13 cellular contexts compared by ENCODE assay signal in the genomic region with DNA sequence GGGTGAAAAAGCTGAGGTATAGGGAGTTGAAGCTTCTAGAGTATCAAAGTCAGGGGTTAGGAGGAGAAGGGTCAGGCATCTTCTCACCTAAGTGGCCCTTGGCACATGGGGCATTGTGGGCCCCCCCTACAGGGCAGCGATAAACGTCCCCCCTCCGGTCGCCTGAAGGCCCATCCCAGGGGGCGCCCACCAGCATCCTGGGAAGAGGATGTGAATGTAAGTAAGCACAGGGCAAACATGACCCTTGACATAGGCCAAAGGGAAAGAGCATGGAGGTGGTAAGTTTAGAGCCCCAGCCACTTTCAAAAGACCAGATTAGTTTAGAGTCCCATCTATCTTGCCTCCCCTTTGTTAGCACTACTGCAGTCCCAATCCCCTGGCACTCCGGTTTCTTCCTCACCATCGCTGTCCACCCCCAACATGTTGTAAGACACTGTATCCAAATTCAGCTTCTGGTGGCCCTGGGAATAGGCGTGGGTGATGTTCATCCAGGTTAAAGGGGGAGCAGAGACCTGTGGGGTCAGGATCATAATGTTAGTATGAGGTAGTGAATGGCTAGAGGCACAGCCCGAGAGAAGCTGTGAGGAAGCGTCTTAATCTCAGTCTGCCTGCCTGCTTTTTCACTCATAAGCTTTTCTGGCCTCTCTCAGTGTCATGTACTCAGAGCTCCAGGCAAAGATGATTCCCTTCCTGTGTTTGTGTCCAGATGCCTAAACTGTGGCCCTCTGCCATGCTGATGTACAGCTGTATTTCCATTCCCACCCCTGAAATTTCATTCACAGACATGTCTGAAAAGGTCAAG. TPM values are rescaled to one million over a fixed set of nuclear protein-coding genes. Genes with fewer than 3 reads are reported as not detected.
A peak's percentile ranks its signal among the peaks of the same experiment; 100 is the strongest.
DNase-seq lines count a peak whose midpoint lies in the region; ATAC-seq lines count a peak whose summit lies in the region.
"Had no signal": no experiment of that assay in that cellular context is flagged by ENCODE, and none has a peak within 500 bp of the region (broad histone marks: within the 10 kb centered on the region; RNA-seq: fewer than 3 reads in every experiment).

No MANE protein-coding gene starts in this region.

- H3K4me1 Mint-ChIP-seq in effector memory CD8-positive, alpha-beta T cell (ENCODE audit: low read depth in 2 of 2), result peaks cover 5 to 7% of the 10 kb centered on the region in 2 donors

- H3K4me2 ChIP-seq in skeletal muscle satellite cell (ENCODE audit: low read length), result peak overlapping the region; percentile 67

- H3K4me3 Mint-ChIP-seq in effector memory CD8-positive, alpha-beta T cell, result no peak overlapping the region
- H3K4me3 Mint-ChIP-seq: activated B cell treated with CpG ODN at 0.5 μM for 24 hours; CD4-positive, alpha-beta memory T cell had no signal

- ATAC-seq in effector memory CD8-positive, alpha-beta T cell (replicated peaks), result no peak
- no peak for ATAC-seq in esophagus mucosa

- no peaks in the 10 kb centered on the region for H3K9me3 Mint-ChIP-seq in effector memory CD8-positive, alpha-beta T cell
- H3K9me3 Mint-ChIP-seq: activated B cell treated with CpG ODN at 0.5 μM for 24 hours; CD4-positive, alpha-beta memory T cell had no signal

- DNase-seq in NCI-H2171 treated with DMSO at 0.1 percent for 48 hours (lab: John Stamatoyannopoulos, UW) (peak; percentile 17), NCI-H2171 (lab: John Stamatoyannopoulos, UW) (no peak), fibroblast of gingiva (ENCODE audit: low read depth) (peak; percentile 53)
- no peak for DNase-seq in effector memory CD8-positive, alpha-beta T cell
- DNase-seq: activated B cell treated with CpG ODN at 0.5 μM for 24 hours; activated naive CD4-positive, alpha-beta T cell treated with anti-CD3 and anti-CD28 coated beads, Interleukin-2, amount 50 U/mL, for 16 hours; CD4-positive, alpha-beta memory T cell; central memory CD4-positive, alpha-beta T cell; esophagus squamous epithelium; NCI-H345; stimulated activated CD4-positive, alpha-beta T cell treated with anti-CD3 and anti-CD28 coated beads, Interleukin-15, amount 100 ng/mL, for 24 hours had no signal

- H3K4me1 ChIP-seq in skeletal muscle satellite cell (ENCODE audit: control insufficient read depth, insufficient read depth, low read length), result peaks cover 26% of the 10 kb centered on the region

- H3K36me3 ChIP-seq in skeletal muscle satellite cell (ENCODE audit: insufficient read depth, low read length), result peaks cover 47% of the 10 kb centered on the region

- H3K27ac Mint-ChIP-seq in effector memory CD8-positive, alpha-beta T cell, result peak overlapping the region in 1 of 2 donors; percentile 19
- H3K27ac Mint-ChIP-seq: activated B cell treated with CpG ODN at 0.5 μM for 24 hours had no signal

- H3K36me3 Mint-ChIP-seq in effector memory CD8-positive, alpha-beta T cell (ENCODE audit: insufficient read depth), result peaks cover 7% of the 10 kb centered on the region

- no peaks in the 10 kb centered on the region for H3K9me3 ChIP-seq in skeletal muscle satellite cell (replicated peaks; ENCODE audit: low read length)
- H3K9me3 ChIP-seq: esophagus squamous epithelium had no signal

- H3K27me3 Mint-ChIP-seq in effector memory CD8-positive, alpha-beta T cell, result no peaks in the 10 kb centered on the region
- H3K27me3 Mint-ChIP-seq: activated B cell treated with CpG ODN at 0.5 μM for 24 hours; CD4-positive, alpha-beta memory T cell had no signal

- H3K27me3 ChIP-seq in skeletal muscle satellite cell (ENCODE audit: control insufficient read depth, insufficient read depth, low read length), result no peaks in the 10 kb centered on the region
- H3K27me3 ChIP-seq: esophagus squamous epithelium had no signal

- peak overlapping the region; percentile 41 for H3K9ac ChIP-seq in skeletal muscle satellite cell (ENCODE audit: low read depth, low read length)

- peak overlapping the region; percentile 15 for H3K4me3 ChIP-seq in skeletal muscle satellite cell (ENCODE audit: low read length)
- H3K4me3 ChIP-seq: esophagus squamous epithelium had no signal

RNA-seq across cellular contexts. Expression of gene ITGA10, which starts 2.7 kb away (rescaled TPM):
- 35.2 and 40.8 TPM in 2 replicates for total RNA-seq in skeletal muscle satellite cell (2012; rRNA removed)
- total RNA-seq in esophagus mucosa, result 0.76 TPM

RNA-seq across cellular contexts. Expression of gene PEX11B, which starts 11.4 kb away (rescaled TPM):
- 18.8 and 24.0 TPM in 2 replicates for total RNA-seq in skeletal muscle satellite cell (2012; rRNA removed)
- 31.6 TPM for total RNA-seq in esophagus mucosa

RNA-seq across cellular contexts. Expression of gene RBM8A, which starts 20.1 kb away (rescaled TPM):
- 125 and 170 TPM in 2 replicates for total RNA-seq in skeletal muscle satellite cell (2012; rRNA removed)
- 152 TPM for total RNA-seq in esophagus mucosa

RNA-seq across cellular contexts. Expression of gene ANKRD35, which starts 21.5 kb away (rescaled TPM):
- 3.0 and 3.1 TPM in 2 replicates for total RNA-seq in skeletal muscle satellite cell (2012; rRNA removed)
- total RNA-seq in esophagus mucosa, result 13.7 TPM
- total RNA-seq: activated B cell treated with CpG ODN at 0.5 μM for 24 hours; CD4-positive, alpha-beta memory T cell had no signal

RNA-seq across cellular contexts. Expression of gene PIAS3, which starts 48.3 kb away (rescaled TPM):
- 16.5 and 25.3 TPM in 2 replicates for total RNA-seq in skeletal muscle satellite cell (2012; rRNA removed)
- total RNA-seq in esophagus mucosa, result 39.5 TPM

Comparison
In these comparisons a context has a peak if more than half of its experiments do, and no peak if none do; other contexts are left out.
1. DNase-seq: peak in NCI-H2171 treated with DMSO at 0.1 percent for 48 hours (single experiment) and fibroblast of gingiva (single experiment); none in NCI-H2171 (single experiment) and effector memory CD8-positive, alpha-beta T cell (0 of 3).